ENCODE assay signal across 14 cellular contexts in the genomic region with DNA sequence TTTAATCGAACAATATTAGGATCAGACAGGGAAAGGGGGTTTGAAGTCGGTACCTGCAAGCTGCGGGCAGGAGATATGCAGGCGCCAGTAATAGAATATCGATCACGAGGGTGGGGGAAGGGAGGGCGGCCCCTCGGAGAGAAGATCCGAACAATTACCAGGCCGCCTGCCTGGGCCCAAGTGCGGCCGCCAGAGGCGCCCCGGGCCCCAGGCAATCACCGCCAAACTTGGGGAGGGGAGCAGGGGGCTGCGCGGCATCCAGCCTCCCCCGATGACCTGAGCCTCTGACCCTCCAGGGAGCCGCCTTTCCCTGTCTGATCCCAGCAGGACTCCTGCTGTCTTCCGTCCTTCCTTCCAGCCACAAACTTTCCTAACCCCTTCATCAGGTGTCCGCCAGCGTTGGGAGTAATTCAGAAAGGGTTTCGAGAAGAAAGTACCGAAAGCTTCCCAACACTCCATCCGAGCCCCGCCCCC. TPM values are rescaled to one million over a fixed set of nuclear protein-coding genes. Genes with fewer than 3 reads are reported as not detected.
DNase-seq lines count a peak whose midpoint lies in the region; ATAC-seq and TF ChIP-seq lines count a peak whose summit lies in the region.
"Had no signal": no experiment of that assay in that cellular context is flagged by ENCODE, and none has a peak within 500 bp of the region (broad histone marks: within the 10 kb centered on the region; RNA-seq: fewer than 3 reads in every experiment).

No MANE protein-coding gene starts in this region.

- TF ChIP-seq POLR2A in body of pancreas (IDR thresholded peaks at IDR 0.05), result no peak
- no peak for TF ChIP-seq POLR2A in uterus (IDR thresholded peaks at IDR 0.05)

- H3K9me3 ChIP-seq in T-helper 17 cell (ENCODE audit: control insufficient read depth, low read length, poor library complexity, severe bottlenecking) (no peaks in the 10 kb centered on the region), body of pancreas (no peaks in the 10 kb centered on the region), uterus (no peaks in the 10 kb centered on the region)
- H3K9me3 ChIP-seq: psoas muscle had no signal

- WGBS in body of pancreas, 2 donors, result 2 to 3% methylated on average over 22 to 26 of the region's 26 CpGs

- DNase-seq in DMS53 (lab: John Stamatoyannopoulos, UW), result peak; percentile 43
- DNase-seq in DMS53 treated with DMSO at 0.1 percent for 48 hours (lab: John Stamatoyannopoulos, UW; ENCODE audit: unreplicated experiment), result no peak
- DNase-seq in T-helper 17 cell, result no peak
- peak; percentile 47 for DNase-seq in retina
- DNase-seq in body of pancreas, result no peak
- DNase-seq in uterus, result no peak
- no peak for DNase-seq in globus pallidus (ENCODE audit: low spot score)
- DNase-seq: DMS79, NCI-H446 treated with DMSO at 0.1 percent for 48 hours, psoas muscle had no signal

- H3K36me3 ChIP-seq in body of pancreas (replicated peaks in 1 of 2; ENCODE audit: insufficient read depth in 1 of 2, low read depth in 2 of 2) (no peaks in the 10 kb centered on the region), uterus (no peaks in the 10 kb centered on the region)

- H3K4me3 Mint-ChIP-seq in T-helper 17 cell, result peak overlapping the region; percentile 86

- peaks cover 18% of the 10 kb centered on the region for H3K4me1 Mint-ChIP-seq in T-helper 17 cell

- TF ChIP-seq CTCF in body of pancreas (IDR thresholded peaks at IDR 0.05) (no peak), uterus (IDR thresholded peaks at IDR 0.05) (no peak)

- intact Hi-C loops in body of pancreas (cut with DNase I) (no loop called here), uterus (cut with DNase I; ENCODE audit: low total_unique reads) (no loop called here)

- H3K4me1 ChIP-seq in body of pancreas (peaks cover 28% of the 10 kb centered on the region), uterus (peaks cover 0 to 18% of the 10 kb centered on the region in 2 donors)

- no peak overlapping the region for H3K27ac Mint-ChIP-seq in T-helper 17 cell
- H3K27ac Mint-ChIP-seq: activated T-helper 2 cell treated with anti-CD3 and anti-CD28 coated beads, Interferon-gamma antibody, Interleukin-2, Interleukin-4, amounts not matched to agents 10 μg/mL and 5 μg/mL and 100 μg/mL, durations not matched to agents 14 hours and 24 hours and 36 hours had no signal

- H3K27me3 ChIP-seq in body of pancreas, result peaks cover 0 to 43% of the 10 kb centered on the region in 2 donors
- peaks cover 4 to 36% of the 10 kb centered on the region in 2 donors for H3K27me3 ChIP-seq in uterus

- peaks cover 5% of the 10 kb centered on the region for H3K36me3 Mint-ChIP-seq in T-helper 17 cell (ENCODE audit: low read depth)

- H3K4me3 ChIP-seq in iPS-11a (ENCODE audit: low read depth, low read length), result peak overlapping the region; percentile 45
- no peak overlapping the region for H3K4me3 ChIP-seq in body of pancreas
- H3K4me3 ChIP-seq in uterus, result no peak overlapping the region

- ATAC-seq in T-helper 17 cell (no peak), body of pancreas (no peak)

- peaks cover 78% of the 10 kb centered on the region for H3K27me3 Mint-ChIP-seq in T-helper 17 cell

- H3K27ac ChIP-seq in body of pancreas (no peak overlapping the region), uterus (no peak overlapping the region)
- H3K27ac ChIP-seq: psoas muscle had no signal

RNA-seq across cellular contexts. Expression of a gene that starts 1.1 kb away (rescaled TPM):
- total RNA-seq in T-helper 17 cell (not detected), body of pancreas (not detected), uterus (not detected)
- total RNA-seq: activated T-helper 2 cell treated with anti-CD3 and anti-CD28 coated beads, Interferon-gamma antibody, Interleukin-2, Interleukin-4, amounts not matched to agents 10 μg/mL and 5 μg/mL and 100 μg/mL, durations not matched to agents 14 hours and 24 hours and 36 hours; fibroblast of villous mesenchyme; liver; psoas muscle had no signal

RNA-seq across cellular contexts. Expression of a gene that starts 12.9 kb away (rescaled TPM):
- total RNA-seq in T-helper 17 cell (10 to 100 TPM; 19.9 to 21.1 TPM), body of pancreas (1 to 10 TPM; 4.9 to 9.9 TPM), uterus (10 to 100 TPM in 2 of 4 donors, under 1 TPM in 1, not detected in 1; 0.51 to 23.2 (median 15.3) TPM)

RNA-seq across cellular contexts. Expression of a gene that starts 30.0 kb away (rescaled TPM):
- total RNA-seq in T-helper 17 cell (10 to 100 TPM; 26.2 to 27.1 TPM), body of pancreas (10 to 100 TPM; 22.8 to 40.9 TPM), uterus (100 to 1,000 TPM in 2 of 4 donors, 10 to 100 TPM in 2; 75.3 to 175 (median 97.6) TPM)

Comparison
In these comparisons a context has a peak if more than half of its experiments do, and no peak if none do; other contexts are left out.
1. DNase-seq: peak in DMS53 (single experiment) and retina (single experiment); none in DMS53 treated with DMSO at 0.1 percent for 48 hours (single experiment), T-helper 17 cell (0 of 3), body of pancreas (0 of 4), uterus (0 of 2) and globus pallidus (single experiment).